In the genomic region with DNA sequence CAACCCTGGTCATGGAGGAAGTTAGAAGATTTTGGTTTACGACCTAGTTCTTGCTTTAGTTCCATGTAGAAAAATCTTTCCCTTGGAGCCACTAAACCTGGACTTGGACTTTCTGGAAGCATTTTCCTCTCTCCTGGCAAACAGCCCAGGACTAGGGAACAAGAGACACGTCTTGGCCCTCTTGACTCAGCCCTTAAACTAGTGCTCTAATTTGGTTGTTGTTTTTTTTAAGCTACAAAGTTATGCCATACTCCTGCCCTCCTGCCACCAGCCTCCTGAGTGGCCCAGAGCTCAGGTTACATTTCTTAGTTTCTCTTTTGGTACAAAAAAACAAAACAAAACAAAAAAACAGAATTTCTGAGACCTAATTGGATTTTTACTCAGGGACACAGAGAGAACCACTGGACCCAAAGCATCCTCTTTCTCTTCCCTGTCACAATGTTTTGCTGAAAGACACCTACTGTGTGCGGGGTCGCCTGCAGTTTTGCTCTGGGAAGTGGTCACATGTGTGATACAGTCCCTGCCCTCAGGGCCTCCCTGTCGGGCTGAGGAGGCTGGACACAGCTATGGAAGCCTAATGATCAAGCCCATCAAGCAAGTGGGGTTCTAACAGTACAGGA, we compare ENCODE assay signal across 10 cellular contexts. TPM values are rescaled to one million over a fixed set of nuclear protein-coding genes. Genes with fewer than 3 reads are reported as not detected.
DNase-seq lines count a peak whose midpoint lies in the region; ATAC-seq and TF ChIP-seq lines count a peak whose summit lies in the region.
"Had no signal": no experiment of that assay in that cellular context is flagged by ENCODE, and none has a peak within 500 bp of the region (broad histone marks: within the 10 kb centered on the region; RNA-seq: fewer than 3 reads in every experiment).

No MANE protein-coding gene starts in this region.

- POLR2A ChIA-PET in A673 (lab: Charles Lee; ENCODE audit: low non-redundant PET), result no interaction called here

- DNase-seq in A673 (ENCODE audit: low spot score) (peak; percentile 23), LHCN-M2 (ENCODE audit: low read depth) (peak; percentile 81), coronary artery (ENCODE audit: low spot score) (no peak), lung (ENCODE audit: low spot score) (peak; percentile 63), GM19238 (ENCODE audit: insufficient read length, low spot score) (no peak), NOMO-1 treated with dmso at 0.1 percent for 144 hours (lab: John Stamatoyannopoulos, UW; ENCODE audit: unreplicated experiment) (no peak), G401 (ENCODE audit: low spot score) (no peak)

- ATAC-seq in lung (ENCODE audit: insufficient read depth, low FRiP score) (no peak), HG02571 (IDR thresholded peaks at IDR 0.05; ENCODE audit: unreplicated experiment) (no peak)
- ATAC-seq: activated CD4-positive, CD25-positive, alpha-beta regulatory T cell treated with anti-CD3 and anti-CD28 coated beads, Interleukin-2, amount 50 U/mL, for 24 hours had no signal

- no peak for TF ChIP-seq CTCF in A673 (conservative IDR thresholded peaks at IDR 0.05; ENCODE audit: low read depth, low read length)
- TF ChIP-seq CTCF in coronary artery (IDR thresholded peaks at IDR 0.05), result no peak
- no peak for TF ChIP-seq CTCF in lung (IDR thresholded peaks at IDR 0.05; ENCODE audit: control extremely low read depth, extremely low read depth)

- H3K9me3 ChIP-seq in A673 (ENCODE audit: low read depth, low read length, poor library complexity, severe bottlenecking), result no peaks in the 10 kb centered on the region
- H3K9me3 ChIP-seq in lung (ENCODE audit: control insufficient read depth in 2 of 2, insufficient read depth in 1 of 2, low read length in 1 of 2), result no peaks in the 10 kb centered on the region
- H3K9me3 ChIP-seq: BE2C had no signal

- H3K36me3 ChIP-seq in A673 (ENCODE audit: insufficient read depth, low read length, poor library complexity, severe bottlenecking) (no peaks in the 10 kb centered on the region), lung (ENCODE audit: control insufficient read depth in 2 of 2, insufficient read depth in 2 of 2, low read length in 2 of 2) (no peaks in the 10 kb centered on the region)
- H3K36me3 ChIP-seq: BE2C had no signal

- no peak overlapping the region for H3K4me3 ChIP-seq in A673 (ENCODE audit: low read depth, low read length, poor library complexity, severe bottlenecking)
- peak overlapping the region; percentile 53 for H3K4me3 ChIP-seq in coronary artery
- H3K4me3 ChIP-seq in lung, result no peak overlapping the region

- H3K4me1 ChIP-seq in A673 (ENCODE audit: insufficient read depth, low read length, poor library complexity, severe bottlenecking) (peaks cover 10% of the 10 kb centered on the region), lung (ENCODE audit: control insufficient read depth in 2 of 2, insufficient read depth in 2 of 2, low read length in 2 of 2) (peaks cover 7 to 11% of the 10 kb centered on the region in 2 donors)
- H3K4me1 ChIP-seq: BE2C had no signal

- intact Hi-C loops in A673 (cut with micrococcal nuclease; ENCODE audit: unreplicated experiment), result no loop called here

- BruUV-seq in A673 (replicated peaks; lab: Mats Ljungman, UMichigan), result no TSS peak

- H3K27ac ChIP-seq in A673 (ENCODE audit: low read depth, low read length, poor library complexity, severe bottlenecking), result no peak overlapping the region
- H3K27ac ChIP-seq in coronary artery, result peak overlapping the region; percentile 84 to 86
- H3K27ac ChIP-seq in lung (ENCODE audit: low read depth in 1 of 2, low read length in 1 of 2), result peak overlapping the region in 1 of 2 donors; percentile 68

- WGBS in lung, 2 donors, result 59 to 80% methylated on average over 5 of the region's 5 CpGs

- CTCF ChIA-PET in A673 (lab: Charles Lee), result interaction anchor here (0.6 kb wide), 1 partner anchor 24 kb away, joined by 4 read pairs; no protein-coding TSS in a partner anchor

- in situ Hi-C loops in G401 (cut with HindIII; ENCODE audit: low sequenced_read_pairs), result no loop called here

- H3K27me3 ChIP-seq in A673 (replicated peaks; ENCODE audit: insufficient read depth, low read depth, low read length, poor library complexity) (no peaks in the 10 kb centered on the region), lung (ENCODE audit: control insufficient read depth, insufficient read depth) (no peaks in the 10 kb centered on the region)

RNA-seq across cellular contexts. Expression of gene SCUBE3, which starts 32.3 kb away (rescaled TPM):
- total RNA-seq in A673 (2021), result 0.04 TPM in 1 of 2 replicates, not detected in the other
- 0.06 TPM in 2 replicates for total RNA-seq in LHCN-M2 (2014; rRNA removed)
- 0.13 TPM for polyA plus RNA-seq in LHCN-M2 (2012)
- 1 to 10 TPM; 1.4 to 2.1 TPM for total RNA-seq in lung
- polyA plus RNA-seq in lung, result under 1 TPM; 0.02 to 0.43 TPM
- total RNA-seq in G401 (2014; rRNA removed; shearing (Covaris generic)), result 0.12 and 0.24 TPM in 2 replicates

RNA-seq across cellular contexts. Expression of gene TCP11, which starts 40.3 kb away (rescaled TPM):
- not detected in 2 replicates for total RNA-seq in A673 (2021)
- 0.23 and 0.32 TPM in 2 replicates for total RNA-seq in LHCN-M2 (2014; rRNA removed)
- not detected for polyA plus RNA-seq in LHCN-M2 (2012)
- total RNA-seq in lung, result 1 to 10 TPM in 1 of 2 donors, under 1 TPM in 1; 0.67 to 1.7 TPM
- under 1 TPM; 0.16 to 0.45 TPM for polyA plus RNA-seq in lung
- not detected in 2 replicates for total RNA-seq in G401 (2014; rRNA removed; shearing (Covaris generic))

Comparison
In these comparisons a context has a peak if more than half of its experiments do, and no peak if none do; other contexts are left out.
1. DNase-seq: peak in A673 (single experiment), LHCN-M2 (single experiment) and lung (single experiment); none in coronary artery (single experiment), GM19238 (single experiment), NOMO-1 treated with dmso at 0.1 percent for 144 hours (single experiment) and G401 (single experiment).